Comparison of ENCODE assay signal across 21 cellular contexts in genomic region chr3:100007313-100007712, GRCh38.
"Had no signal": no experiment of that assay in that cellular context is flagged by ENCODE, and none has a peak within 500 bp of the region (broad histone marks: within the 10 kb centered on the region; RNA-seq: fewer than 3 reads in every experiment).

No MANE protein-coding gene starts in this region.

- H3K36me3 ChIP-seq: breast epithelium, left lung, ovary had no signal

- H3K4me3 Mint-ChIP-seq: activated B cell treated with CpG ODN at 0.5 μM for 24 hours; activated CD8-positive, alpha-beta T cell treated with anti-CD3 and anti-CD28 coated beads for 36 hours; activated naive CD8-positive, alpha-beta T cell treated with anti-CD3 and anti-CD28 coated beads, Interleukin-2, amount 10 ng/mL, durations not matched to agents 7 days and 5 days; activated T-cell treated with anti-CD3 and anti-CD28 coated beads, Interleukin-2, amount 50 U/mL, for 72 hours; effector memory CD8-positive, alpha-beta T cell; T-helper 17 cell; type B pancreatic cell had no signal

- H3K27ac Mint-ChIP-seq: activated B cell treated with CpG ODN at 0.5 μM for 24 hours; activated CD8-positive, alpha-beta T cell treated with anti-CD3 and anti-CD28 coated beads for 36 hours; activated naive CD8-positive, alpha-beta T cell treated with anti-CD3 and anti-CD28 coated beads, Interleukin-2, amount 10 ng/mL, durations not matched to agents 7 days and 5 days; effector memory CD8-positive, alpha-beta T cell had no signal

- H3K27ac ChIP-seq: breast epithelium, epithelial cell of prostate, ovary had no signal

- H3K27me3 Mint-ChIP-seq: activated B cell treated with CpG ODN at 0.5 μM for 24 hours; activated CD8-positive, alpha-beta T cell treated with anti-CD3 and anti-CD28 coated beads for 36 hours; activated naive CD8-positive, alpha-beta T cell treated with anti-CD3 and anti-CD28 coated beads, Interleukin-2, amount 10 ng/mL, durations not matched to agents 7 days and 5 days; effector memory CD8-positive, alpha-beta T cell; T-helper 17 cell; type B pancreatic cell had no signal

- H3K36me3 Mint-ChIP-seq: type B pancreatic cell had no signal

- H3K4me2 ChIP-seq: hepatocyte had no signal

- H3K27me3 ChIP-seq: breast epithelium, hepatocyte, left lung, ovary had no signal

- H3K79me2 ChIP-seq: hepatocyte had no signal

- DNase-seq: activated B cell treated with CpG ODN at 0.5 μM for 24 hours; activated CD4-positive, alpha-beta T cell treated with anti-CD3 and anti-CD28 coated beads for 48 hours; activated CD8-positive, alpha-beta T cell treated with anti-CD3 and anti-CD28 coated beads for 36 hours; activated gamma-delta T cell; activated naive CD8-positive, alpha-beta T cell treated with anti-CD3 and anti-CD28 coated beads, Interleukin-2, amount 10 ng/mL, durations not matched to agents 7 days and 5 days; activated T-cell treated with anti-CD3 and anti-CD28 coated beads, Interleukin-2, amount 50 U/mL, for 72 hours; cerebellar nuclear complex; effector memory CD8-positive, alpha-beta T cell; left lung; midbrain; ovary; SHP77; stimulated activated CD4-positive, alpha-beta T cell treated with anti-CD3 and anti-CD28 coated beads, Interleukin-4, amount 100 ng/mL, for 24 hours; stimulated activated naive CD4-positive, alpha-beta T cell; substantia nigra; T-helper 17 cell had no signal

- H3K4me3 ChIP-seq: breast epithelium, hepatocyte, left lung, ovary, skin epidermis had no signal

- H3K9me3 ChIP-seq: breast epithelium, left lung, ovary had no signal

- H3K4me1 ChIP-seq: breast epithelium had no signal

- H3K9me3 Mint-ChIP-seq: activated B cell treated with CpG ODN at 0.5 μM for 24 hours; activated CD8-positive, alpha-beta T cell treated with anti-CD3 and anti-CD28 coated beads for 36 hours; activated T-cell treated with anti-CD3 and anti-CD28 coated beads, Interleukin-2, amount 50 U/mL, for 72 hours; effector memory CD8-positive, alpha-beta T cell had no signal

- ATAC-seq: activated CD8-positive, alpha-beta T cell treated with anti-CD3 and anti-CD28 coated beads for 36 hours; activated T-cell treated with anti-CD3 and anti-CD28 coated beads, Interleukin-2, amount 50 U/mL, for 72 hours; effector memory CD8-positive, alpha-beta T cell; left lung; T-helper 17 cell had no signal
